1 cellular context compared by ENCODE assay signal in the genomic region with DNA sequence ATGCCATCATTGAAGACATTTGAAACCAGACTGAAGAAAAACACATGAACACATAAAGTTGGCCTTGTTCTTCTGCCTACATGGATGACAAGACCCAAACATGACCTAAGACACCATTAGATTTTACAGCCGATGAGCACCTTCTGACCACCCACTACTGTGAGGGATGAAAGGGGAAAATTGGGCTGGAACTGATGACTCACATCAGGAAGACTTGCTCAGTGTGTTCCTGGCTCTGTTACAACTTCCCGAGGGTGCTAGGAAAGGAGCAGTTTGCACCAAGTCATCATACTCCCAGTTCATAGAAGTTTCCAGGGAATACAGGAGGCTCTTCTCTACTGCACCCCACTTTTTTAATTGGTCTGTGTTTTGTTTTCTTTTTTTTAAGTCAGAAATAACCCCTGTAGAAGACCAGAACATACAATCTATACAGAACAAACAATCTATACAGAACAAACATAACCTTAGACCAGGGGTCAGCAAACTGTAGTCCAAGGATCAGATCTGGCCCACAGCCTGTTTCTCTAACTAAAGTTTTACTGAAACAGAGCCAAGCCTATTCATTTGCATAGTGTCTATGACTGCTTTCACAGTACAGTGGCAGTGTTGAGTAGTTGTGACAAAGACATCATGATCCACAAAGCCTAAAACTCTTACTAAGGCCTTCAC.
TF ChIP-seq lines count a peak whose summit lies in the region.

No MANE protein-coding gene starts in this region.

TF ChIP-seq in HEK293, 187 proteins besides CTCF, POLR2A, EP300 and RAD21 (continued from another document):
- TF ChIP-seq, protein P1, sequence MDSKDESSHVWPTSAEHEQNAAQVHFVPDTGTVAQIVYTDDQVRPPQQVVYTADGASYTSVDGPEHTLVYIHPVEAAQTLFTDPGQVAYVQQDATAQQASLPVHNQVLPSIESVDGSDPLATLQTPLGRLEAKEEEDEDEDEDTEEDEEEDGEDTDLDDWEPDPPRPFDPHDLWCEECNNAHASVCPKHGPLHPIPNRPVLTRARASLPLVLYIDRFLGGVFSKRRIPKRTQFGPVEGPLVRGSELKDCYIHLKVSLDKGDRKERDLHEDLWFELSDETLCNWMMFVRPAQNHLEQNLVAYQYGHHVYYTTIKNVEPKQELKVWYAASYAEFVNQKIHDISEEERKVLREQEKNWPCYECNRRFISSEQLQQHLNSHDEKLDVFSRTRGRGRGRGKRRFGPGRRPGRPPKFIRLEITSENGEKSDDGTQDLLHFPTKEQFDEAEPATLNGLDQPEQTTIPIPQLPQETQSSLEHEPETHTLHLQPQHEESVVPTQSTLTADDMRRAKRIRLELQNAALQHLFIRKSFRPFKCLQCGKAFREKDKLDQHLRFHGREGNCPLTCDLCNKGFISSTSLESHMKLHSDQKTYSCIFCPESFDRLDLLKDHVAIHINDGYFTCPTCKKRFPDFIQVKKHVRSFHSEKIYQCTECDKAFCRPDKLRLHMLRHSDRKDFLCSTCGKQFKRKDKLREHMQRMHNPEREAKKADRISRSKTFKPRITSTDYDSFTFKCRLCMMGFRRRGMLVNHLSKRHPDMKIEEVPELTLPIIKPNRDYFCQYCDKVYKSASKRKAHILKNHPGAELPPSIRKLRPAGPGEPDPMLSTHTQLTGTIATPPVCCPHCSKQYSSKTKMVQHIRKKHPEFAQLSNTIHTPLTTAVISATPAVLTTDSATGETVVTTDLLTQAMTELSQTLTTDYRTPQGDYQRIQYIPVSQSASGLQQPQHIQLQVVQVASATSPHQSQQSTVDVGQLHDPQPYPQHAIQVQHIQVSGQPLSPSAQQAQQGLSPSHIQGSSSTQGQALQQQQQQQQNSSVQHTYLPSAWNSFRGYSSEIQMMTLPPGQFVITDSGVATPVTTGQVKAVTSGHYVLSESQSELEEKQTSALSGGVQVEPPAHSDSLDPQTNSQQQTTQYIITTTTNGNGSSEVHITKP (tag by site-specific recombination; IDR thresholded peaks at IDR 0.05) = 0 out of 2 replicates have a peak, but pooled peaks have one; percentile 15
- TF ChIP-seq SCRT1 (tag by site-specific recombination; IDR thresholded peaks at IDR 0.05; ENCODE audit: borderline replicate concordance) = no peak
- peak; percentile 15; the same call in 1 of the 2 replicates for TF ChIP-seq KLF8 (tag by site-specific recombination; IDR thresholded peaks at IDR 0.05)
- TF ChIP-seq ZFHX2 (tag by site-specific recombination; conservative IDR thresholded peaks at IDR 0.05) = peak; percentile 83
- TF ChIP-seq, protein P2, sequence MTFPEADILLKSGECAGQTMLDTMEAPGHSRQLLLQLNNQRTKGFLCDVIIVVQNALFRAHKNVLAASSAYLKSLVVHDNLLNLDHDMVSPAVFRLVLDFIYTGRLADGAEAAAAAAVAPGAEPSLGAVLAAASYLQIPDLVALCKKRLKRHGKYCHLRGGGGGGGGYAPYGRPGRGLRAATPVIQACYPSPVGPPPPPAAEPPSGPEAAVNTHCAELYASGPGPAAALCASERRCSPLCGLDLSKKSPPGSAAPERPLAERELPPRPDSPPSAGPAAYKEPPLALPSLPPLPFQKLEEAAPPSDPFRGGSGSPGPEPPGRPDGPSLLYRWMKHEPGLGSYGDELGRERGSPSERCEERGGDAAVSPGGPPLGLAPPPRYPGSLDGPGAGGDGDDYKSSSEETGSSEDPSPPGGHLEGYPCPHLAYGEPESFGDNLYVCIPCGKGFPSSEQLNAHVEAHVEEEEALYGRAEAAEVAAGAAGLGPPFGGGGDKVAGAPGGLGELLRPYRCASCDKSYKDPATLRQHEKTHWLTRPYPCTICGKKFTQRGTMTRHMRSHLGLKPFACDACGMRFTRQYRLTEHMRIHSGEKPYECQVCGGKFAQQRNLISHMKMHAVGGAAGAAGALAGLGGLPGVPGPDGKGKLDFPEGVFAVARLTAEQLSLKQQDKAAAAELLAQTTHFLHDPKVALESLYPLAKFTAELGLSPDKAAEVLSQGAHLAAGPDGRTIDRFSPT (tag by site-specific recombination; IDR thresholded peaks at IDR 0.05) = peak; percentile 71; the same call in 1 of the 2 replicates
